In the genomic region with DNA sequence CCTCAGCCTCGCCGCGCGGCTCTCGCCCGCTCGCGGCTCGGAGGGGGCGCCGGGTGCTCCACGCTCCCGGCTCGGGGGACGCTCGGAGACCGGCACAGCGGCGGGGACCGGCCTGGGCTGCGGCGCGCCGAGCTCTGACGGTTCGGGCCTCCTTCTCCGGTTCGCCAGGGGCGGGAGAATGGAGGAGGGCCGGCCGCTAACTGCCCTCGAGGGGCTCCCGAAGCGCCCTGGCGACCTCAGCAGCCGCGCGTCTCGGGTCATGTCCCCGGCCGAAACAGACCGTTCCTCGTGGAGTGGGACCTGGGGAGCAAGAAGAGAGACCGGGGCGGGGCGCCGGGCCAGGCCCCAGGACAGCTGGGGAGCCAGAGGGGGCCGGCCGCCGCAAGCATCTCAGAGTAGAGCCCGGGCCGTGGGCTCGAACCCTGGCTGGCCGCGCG, we compare ENCODE assay signal across 1 cellular context.
TF ChIP-seq lines count a peak whose summit lies in the region.

No MANE protein-coding gene starts in this region.

TF ChIP-seq in HEK293, 187 proteins besides CTCF, POLR2A, EP300 and RAD21 (continued from another document):
- peak; percentile 37; the same call in 1 of the 2 replicates for TF ChIP-seq GLI4 (tag by site-specific recombination; IDR thresholded peaks at IDR 0.05)
- TF ChIP-seq, protein P1, sequence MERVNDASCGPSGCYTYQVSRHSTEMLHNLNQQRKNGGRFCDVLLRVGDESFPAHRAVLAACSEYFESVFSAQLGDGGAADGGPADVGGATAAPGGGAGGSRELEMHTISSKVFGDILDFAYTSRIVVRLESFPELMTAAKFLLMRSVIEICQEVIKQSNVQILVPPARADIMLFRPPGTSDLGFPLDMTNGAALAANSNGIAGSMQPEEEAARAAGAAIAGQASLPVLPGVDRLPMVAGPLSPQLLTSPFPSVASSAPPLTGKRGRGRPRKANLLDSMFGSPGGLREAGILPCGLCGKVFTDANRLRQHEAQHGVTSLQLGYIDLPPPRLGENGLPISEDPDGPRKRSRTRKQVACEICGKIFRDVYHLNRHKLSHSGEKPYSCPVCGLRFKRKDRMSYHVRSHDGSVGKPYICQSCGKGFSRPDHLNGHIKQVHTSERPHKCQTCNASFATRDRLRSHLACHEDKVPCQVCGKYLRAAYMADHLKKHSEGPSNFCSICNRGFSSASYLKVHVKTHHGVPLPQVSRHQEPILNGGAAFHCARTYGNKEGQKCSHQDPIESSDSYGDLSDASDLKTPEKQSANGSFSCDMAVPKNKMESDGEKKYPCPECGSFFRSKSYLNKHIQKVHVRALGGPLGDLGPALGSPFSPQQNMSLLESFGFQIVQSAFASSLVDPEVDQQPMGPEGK (tag by site-specific recombination; IDR thresholded peaks at IDR 0.05), result 0 out of 2 replicates have a peak, but pooled peaks have one; percentile 37
